28 cellular contexts compared by ENCODE assay signal in genomic region chr5:1958211-1959010, GRCh38.
"Had no signal": no experiment of that assay in that cellular context is flagged by ENCODE, and none has a peak within 500 bp of the region (broad histone marks: within the 10 kb centered on the region; RNA-seq: fewer than 3 reads in every experiment).

No MANE protein-coding gene starts in this region.

- H3K4me3 Mint-ChIP-seq: activated B cell treated with CpG ODN at 0.5 μM for 24 hours; activated CD8-positive, alpha-beta T cell treated with anti-CD3 and anti-CD28 coated beads for 36 hours; activated naive CD8-positive, alpha-beta T cell; activated T-cell treated with anti-CD3 and anti-CD28 coated beads, Interleukin-2, amount 50 U/mL, for 4 hours; activated T-helper 17 cell treated with anti-CD3 and anti-CD28 coated beads, Interleukin-2, amount 50 U/mL, for 72 hours; effector memory CD8-positive, alpha-beta T cell; T-helper 17 cell; T-helper 2 cell treated with Interferon-gamma antibody and Interleukin-4, amounts not matched to agents 5 μg/mL and 100 μg/mL, for 36 hours had no signal

- H3K4me3 ChIP-seq: esophagus squamous epithelium, gastroesophageal sphincter had no signal

- H3K4me1 Mint-ChIP-seq: activated B cell treated with CpG ODN at 0.5 μM for 24 hours; activated T-helper 17 cell treated with anti-CD3 and anti-CD28 coated beads, Interleukin-2, amount 50 U/mL, for 72 hours had no signal

- H3K9me3 Mint-ChIP-seq: activated B cell treated with CpG ODN at 0.5 μM for 24 hours; activated CD8-positive, alpha-beta T cell treated with anti-CD3 and anti-CD28 coated beads for 36 hours; activated T-cell treated with anti-CD3 and anti-CD28 coated beads, Interleukin-2, amount 50 U/mL, for 4 hours; activated T-helper 17 cell treated with anti-CD3 and anti-CD28 coated beads, Interleukin-2, amount 50 U/mL, for 72 hours; effector memory CD8-positive, alpha-beta T cell; T-helper 2 cell treated with Interferon-gamma antibody and Interleukin-4, amounts not matched to agents 5 μg/mL and 100 μg/mL, for 36 hours had no signal

- H3K4me1 ChIP-seq: gastroesophageal sphincter had no signal

- H3K27me3 ChIP-seq: brain microvascular endothelial cell had no signal

- H3K36me3 ChIP-seq: brain microvascular endothelial cell, WERI-Rb-1 had no signal

- ATAC-seq: activated CD4-positive, CD25-positive, alpha-beta regulatory T cell treated with anti-CD3 and anti-CD28 coated beads, Interleukin-2, amount 50 U/mL, for 24 hours; activated CD8-positive, alpha-beta T cell treated with anti-CD3 and anti-CD28 coated beads for 36 hours; activated T-cell treated with anti-CD3 and anti-CD28 coated beads, Interleukin-2, amount 50 U/mL, for 4 hours; activated T-helper 17 cell treated with anti-CD3 and anti-CD28 coated beads, Interleukin-2, amount 50 U/mL, for 72 hours; effector memory CD8-positive, alpha-beta T cell; gastroesophageal sphincter; T-helper 17 cell had no signal

- H3K27ac ChIP-seq: brain microvascular endothelial cell, epithelial cell of prostate, esophagus squamous epithelium, gastroesophageal sphincter, WERI-Rb-1 had no signal

- H3K27ac Mint-ChIP-seq: activated B cell treated with CpG ODN at 0.5 μM for 24 hours; activated CD8-positive, alpha-beta T cell treated with anti-CD3 and anti-CD28 coated beads for 36 hours; activated naive CD8-positive, alpha-beta T cell; activated T-helper 17 cell treated with anti-CD3 and anti-CD28 coated beads, Interleukin-2, amount 50 U/mL, for 72 hours; effector memory CD8-positive, alpha-beta T cell; T-helper 17 cell; T-helper 2 cell treated with Interferon-gamma antibody and Interleukin-4, amounts not matched to agents 5 μg/mL and 100 μg/mL, for 36 hours had no signal

- DNase-seq: activated B cell treated with CpG ODN at 0.5 μM for 24 hours; activated CD4-positive, alpha-beta T cell treated with anti-CD3 and anti-CD28 coated beads for 48 hours; activated CD4-positive, alpha-beta T cell treated with anti-CD3 and anti-CD28 coated beads, Interleukin-2, amount 50 U/mL, for 1 hour; activated CD4-positive, alpha-beta T cell treated with anti-CD3 and anti-CD28 coated beads, Interleukin-2, amount 50 U/mL, for 48 hours; activated CD8-positive, alpha-beta memory T cell treated with anti-CD3 and anti-CD28 coated beads for 24 hours; activated CD8-positive, alpha-beta T cell treated with anti-CD3 and anti-CD28 coated beads for 36 hours; activated effector memory CD4-positive, alpha-beta T cell treated with Interleukin-2 at 50 U/mL for 16 hours; activated gamma-delta T cell treated with Interleukin-2 at 50 U/mL for 16 hours; activated naive CD4-positive, alpha-beta T cell treated with anti-CD3 and anti-CD28 coated beads, Interleukin-2, amount 50 U/mL, for 16 hours; activated naive CD4-positive, alpha-beta T cell treated with Interleukin-2 at 50 U/mL for 16 hours; activated T-cell treated with anti-CD3 and anti-CD28 coated beads, Interleukin-2, amount 50 U/mL, for 4 hours; amniotic stem cell; anterior cingulate cortex; brain microvascular endothelial cell; caudate nucleus; effector memory CD8-positive, alpha-beta T cell; esophagus squamous epithelium; foreskin melanocyte; T-helper 1 cell; T-helper 17 cell; T1000; WERI-Rb-1 had no signal

- H3K9me3 ChIP-seq: esophagus squamous epithelium, gastroesophageal sphincter had no signal

- H3K36me3 Mint-ChIP-seq: activated naive CD8-positive, alpha-beta T cell had no signal
